Comparison of ENCODE assay signal across 9 cellular contexts in genomic region chr9:34413229-34413852, GRCh38. TPM values are rescaled to one million over a fixed set of nuclear protein-coding genes. Genes with fewer than 3 reads are reported as not detected.
DNase-seq lines count a peak whose midpoint lies in the region; ATAC-seq and TF ChIP-seq lines count a peak whose summit lies in the region.
"Had no signal": no experiment of that assay in that cellular context is flagged by ENCODE, and none has a peak within 500 bp of the region (broad histone marks: within the 10 kb centered on the region; RNA-seq: fewer than 3 reads in every experiment).

No MANE protein-coding gene starts in this region.

- H3K4me1 Mint-ChIP-seq in CD4-positive, alpha-beta memory T cell: no peaks in the 10 kb centered on the region
- H3K4me1 Mint-ChIP-seq: activated B cell treated with CpG ODN at 0.5 μM for 24 hours had no signal

- no peak overlapping the region for H3K4me3 ChIP-seq in CD4-positive, alpha-beta memory T cell (ENCODE audit: low read length in 2 of 2)
- H3K4me3 ChIP-seq in astrocyte of the cerebellum (ENCODE audit: low read depth, low read length): no peak overlapping the region

- no peak for ATAC-seq in GM18867 (IDR thresholded peaks at IDR 0.05; ENCODE audit: unreplicated experiment)

- intact Hi-C loops in CD4-positive, alpha-beta memory T cell (cut with micrococcal nuclease): no loop called here

- CTCF ChIA-PET in CD4-positive, alpha-beta memory T cell (lab: Charles Lee; ENCODE audit: partially characterized antibody): interaction anchor here (6.0 kb wide), 1 partner anchor 9 kb away, joined by 26 read pairs; no protein-coding TSS in a partner anchor

- peaks cover 0 to 2% (median 0%) of the 10 kb centered on the region in 8 donors for H3K9me3 Mint-ChIP-seq in CD4-positive, alpha-beta memory T cell
- H3K9me3 Mint-ChIP-seq: activated B cell treated with CpG ODN at 0.5 μM for 24 hours had no signal

- no peaks in the 10 kb centered on the region for H3K27me3 Mint-ChIP-seq in CD4-positive, alpha-beta memory T cell
- H3K27me3 Mint-ChIP-seq: activated B cell treated with CpG ODN at 0.5 μM for 24 hours had no signal

- in situ Hi-C loops in astrocyte of the cerebellum (cut with HindIII; ENCODE audit: low sequenced_read_pairs): no loop called here

- H3K36me3 ChIP-seq in CD4-positive, alpha-beta memory T cell (ENCODE audit: insufficient read depth, low read length): no peaks in the 10 kb centered on the region

- POLR2A ChIA-PET in CD4-positive, alpha-beta memory T cell (lab: Charles Lee; ENCODE audit: partially characterized antibody): no interaction called here

- no peak overlapping the region for H3K27ac ChIP-seq in CD4-positive, alpha-beta memory T cell (ENCODE audit: low read depth, low read length)

- DNase-seq in CD4-positive, alpha-beta memory T cell: peak in 3 of 5 donors; percentile 6 to 17 (median 13)
- DNase-seq in LoVo (ENCODE audit: low spot score) (peak; percentile 7), astrocyte of the cerebellum (ENCODE audit: low read depth) (peak; percentile 26), lung microvascular endothelial cell (ENCODE audit: low read depth in 2 of 2) (peak; percentile 56 to 61), SHP77 treated with DMSO at 0.1 percent for 48 hours (lab: John Stamatoyannopoulos, UW) (no peak), GM10266 (ENCODE audit: extremely low spot score) (no peak), NCI-H187 (lab: John Stamatoyannopoulos, UW) (no peak)
- DNase-seq: activated B cell treated with CpG ODN at 0.5 μM for 24 hours had no signal

- H3K4me1 ChIP-seq in CD4-positive, alpha-beta memory T cell (ENCODE audit: insufficient read depth, low read length): no peaks in the 10 kb centered on the region

- H3K4me3 Mint-ChIP-seq in CD4-positive, alpha-beta memory T cell: no peak overlapping the region
- H3K4me3 Mint-ChIP-seq: activated B cell treated with CpG ODN at 0.5 μM for 24 hours had no signal

- no peaks in the 10 kb centered on the region for H3K27me3 ChIP-seq in CD4-positive, alpha-beta memory T cell (ENCODE audit: insufficient read depth, low read length)

- H3K36me3 Mint-ChIP-seq in CD4-positive, alpha-beta memory T cell: peaks cover 0 to 10% of the 10 kb centered on the region in 2 donors

- H3K9me3 ChIP-seq in CD4-positive, alpha-beta memory T cell (ENCODE audit: control insufficient read depth in 1 of 2, low read length in 2 of 2): no peaks in the 10 kb centered on the region

- no peak for TF ChIP-seq CTCF in astrocyte of the cerebellum (IDR thresholded peaks at IDR 0.05; ENCODE audit: low read depth, low read length, missing control alignments)
- no peak for TF ChIP-seq CTCF in GM10266 (IDR thresholded peaks at IDR 0.05; ENCODE audit: control insufficient read depth, insufficient read depth, low read depth, missing control alignments)

- H3K27ac Mint-ChIP-seq in CD4-positive, alpha-beta memory T cell: no peak overlapping the region
- H3K27ac Mint-ChIP-seq: activated B cell treated with CpG ODN at 0.5 μM for 24 hours had no signal

RNA-seq across cellular contexts. Expression of gene MYORG, which starts 36.6 kb away (rescaled TPM):
- 1 to 10 TPM; 1.3 to 1.4 TPM for total RNA-seq in CD4-positive, alpha-beta memory T cell
- under 1 TPM; 0.09 to 0.55 TPM for polyA plus RNA-seq in CD4-positive, alpha-beta memory T cell
- total RNA-seq in lung microvascular endothelial cell: 1.7 and 2.6 TPM in 2 replicates

RNA-seq across cellular contexts. Expression of gene FAM219A, which starts 45.0 kb away (rescaled TPM):
- 10 to 100 TPM; 13.9 to 16.3 TPM for total RNA-seq in CD4-positive, alpha-beta memory T cell
- 1 to 10 TPM in 1 of 2 donors, under 1 TPM in 1; 0.33 to 1.4 TPM for polyA plus RNA-seq in CD4-positive, alpha-beta memory T cell
- total RNA-seq in lung microvascular endothelial cell: 4.0 and 4.8 TPM in 2 replicates

RNA-seq across cellular contexts. Expression of gene DNAI1, which starts 45.3 kb away (rescaled TPM):
- not detected for total RNA-seq in CD4-positive, alpha-beta memory T cell
- polyA plus RNA-seq in CD4-positive, alpha-beta memory T cell: not detected
- not detected in 2 replicates for total RNA-seq in lung microvascular endothelial cell
- total RNA-seq: activated B cell treated with CpG ODN at 0.5 μM for 24 hours had no signal

Comparison
In these comparisons a context has a peak if more than half of its experiments do, and no peak if none do; other contexts are left out.
1. DNase-seq: peak in CD4-positive, alpha-beta memory T cell (3 of 5), LoVo (single experiment), astrocyte of the cerebellum (single experiment) and lung microvascular endothelial cell (2 of 2); none in SHP77 treated with DMSO at 0.1 percent for 48 hours (single experiment), GM10266 (single experiment) and NCI-H187 (0 of 2).